In genomic region chr5:24791326-24791725, GRCh38 we compare ENCODE assay signal across 26 cellular contexts.
"Had no signal": no experiment of that assay in that cellular context is flagged by ENCODE, and none has a peak within 500 bp of the region (broad histone marks: within the 10 kb centered on the region; RNA-seq: fewer than 3 reads in every experiment).

No MANE protein-coding gene starts in this region.

- DNase-seq: occipital lobe; ovary; psoas muscle; right cardiac atrium; right lobe of liver; sigmoid colon; small intestine; stimulated activated CD4-positive, alpha-beta T cell treated with anti-CD3 and anti-CD28 coated beads, Interleukin-15, amount 100 ng/mL, for 24 hours; stimulated activated CD4-positive, alpha-beta T cell treated with anti-CD3 and anti-CD28 coated beads, Interleukin-2, amount 100 ng/mL, for 24 hours; stimulated activated CD4-positive, alpha-beta T cell treated with anti-CD3 and anti-CD28 coated beads, Interleukin-2, amount 100 ng/mL, for 48 hours; stimulated activated CD4-positive, alpha-beta T cell treated with anti-CD3 and anti-CD28 coated beads, Interleukin-4, amount 100 ng/mL, for 24 hours; stimulated activated naive B cell treated with anti-CD40 and anti-IgM and Interleukin-4, amounts not matched to agents 10 μg/mL and 1 μg/mL and 100 μg/mL, for 72 hours; stimulated activated naive CD4-positive, alpha-beta T cell treated with Interleukin-2 at 50 U/mL for 16 hours; stomach; thyroid gland; trophoblast cell; upper lobe of left lung had no signal

- H3K27ac ChIP-seq: neural progenitor cell, ovary, parathyroid adenoma, psoas muscle, right lobe of liver, sigmoid colon, stomach, thoracic aorta, thyroid gland, tibial nerve, upper lobe of left lung, vagina had no signal

- H3K4me2 ChIP-seq: neural progenitor cell had no signal

- H3K4me3 ChIP-seq: neural progenitor cell, ovary, psoas muscle, right lobe of liver, sigmoid colon, stomach, thoracic aorta, thyroid gland, tibial nerve, upper lobe of left lung, vagina had no signal

- H3K9ac ChIP-seq: neural progenitor cell, parathyroid adenoma had no signal

- H3K9me3 ChIP-seq: ovary, psoas muscle, right lobe of liver, sigmoid colon, stomach, thoracic aorta, thyroid gland, tibial nerve, upper lobe of left lung, vagina had no signal

- H3K79me2 ChIP-seq: parathyroid adenoma had no signal

- H3K4me3 Mint-ChIP-seq: nephron; neural progenitor cell; stimulated activated effector memory CD8-positive, alpha-beta T cell treated with anti-CD3 and anti-CD28 coated beads, Interleukin-12 subunit alpha, Interleukin-12 subunit beta, amount 100 ng/mL, for 72 hours; stimulated activated naive B cell treated with anti-CD40 and anti-IgM and Interleukin-4, amounts not matched to agents 10 μg/mL and 1 μg/mL and 100 μg/mL, for 72 hours; stimulated activated naive CD8-positive, alpha-beta T cell treated with anti-CD3 and anti-CD28 coated beads, Interleukin-15, Interleukin-2, amounts not matched to agents 100 ng/mL and 50 ng/mL, for 24 hours had no signal

- H3K4me1 Mint-ChIP-seq: nephron; neural progenitor cell; stimulated activated effector memory CD8-positive, alpha-beta T cell treated with anti-CD3 and anti-CD28 coated beads, Interleukin-12 subunit alpha, Interleukin-12 subunit beta, amount 100 ng/mL, for 72 hours; stimulated activated naive B cell treated with anti-CD40 and anti-IgM and Interleukin-4, amounts not matched to agents 10 μg/mL and 1 μg/mL and 100 μg/mL, for 72 hours had no signal

- ATAC-seq: psoas muscle; right cardiac atrium; right lobe of liver; stimulated activated effector memory CD8-positive, alpha-beta T cell treated with anti-CD3 and anti-CD28 coated beads, Interleukin-12 subunit alpha, Interleukin-12 subunit beta, amount 100 ng/mL, for 72 hours; stimulated activated naive B cell treated with anti-CD40 and anti-IgM and Interleukin-4, amounts not matched to agents 10 μg/mL and 1 μg/mL and 100 μg/mL, for 72 hours had no signal

- H3K27me3 ChIP-seq: neural progenitor cell, ovary, right lobe of liver, sigmoid colon, stomach, thyroid gland, tibial nerve, upper lobe of left lung, vagina had no signal

- H3K36me3 ChIP-seq: neural progenitor cell, ovary, right lobe of liver, sigmoid colon, stomach, thoracic aorta, thyroid gland, tibial nerve, upper lobe of left lung, vagina had no signal

- H3K4me1 ChIP-seq: neural progenitor cell, parathyroid adenoma, psoas muscle, right lobe of liver, sigmoid colon, stomach, thyroid gland, tibial nerve, upper lobe of left lung, vagina had no signal

- H3K36me3 Mint-ChIP-seq: neural progenitor cell; stimulated activated effector memory CD8-positive, alpha-beta T cell treated with anti-CD3 and anti-CD28 coated beads, Interleukin-12 subunit alpha, Interleukin-12 subunit beta, amount 100 ng/mL, for 72 hours; stimulated activated naive B cell treated with anti-CD40 and anti-IgM and Interleukin-4, amounts not matched to agents 10 μg/mL and 1 μg/mL and 100 μg/mL, for 72 hours had no signal

- H3K27ac Mint-ChIP-seq: nephron; neural progenitor cell; progenitor cell of endocrine pancreas; stimulated activated effector memory CD8-positive, alpha-beta T cell treated with anti-CD3 and anti-CD28 coated beads, Interleukin-12 subunit alpha, Interleukin-12 subunit beta, amount 100 ng/mL, for 72 hours; stimulated activated naive B cell treated with anti-CD40 and anti-IgM and Interleukin-4, amounts not matched to agents 10 μg/mL and 1 μg/mL and 100 μg/mL, for 72 hours; stimulated activated naive CD8-positive, alpha-beta T cell treated with anti-CD3 and anti-CD28 coated beads, Interleukin-15, Interleukin-2, amounts not matched to agents 100 ng/mL and 50 ng/mL, for 24 hours had no signal

- H2AFZ ChIP-seq: neural progenitor cell, parathyroid adenoma had no signal

- H3K9me3 Mint-ChIP-seq: nephron, neural progenitor cell had no signal

- H3K27me3 Mint-ChIP-seq: progenitor cell of endocrine pancreas; stimulated activated naive B cell treated with anti-CD40 and anti-IgM and Interleukin-4, amounts not matched to agents 10 μg/mL and 1 μg/mL and 100 μg/mL, for 72 hours; stimulated activated naive CD8-positive, alpha-beta T cell treated with anti-CD3 and anti-CD28 coated beads, Interleukin-15, Interleukin-2, amounts not matched to agents 100 ng/mL and 50 ng/mL, for 24 hours had no signal
